ENCODE assay signal across 15 cellular contexts in genomic region chr22:47192106-47192650, GRCh38.
DNase-seq lines count a peak whose midpoint lies in the region; ATAC-seq, FAIRE-seq and TF ChIP-seq lines count a peak whose summit lies in the region.
"Had no signal": no experiment of that assay in that cellular context is flagged by ENCODE, and none has a peak within 500 bp of the region (broad histone marks: within the 10 kb centered on the region; RNA-seq: fewer than 3 reads in every experiment).

No MANE protein-coding gene starts in this region.

- H3K4me3 ChIP-seq in Peyer's patch (no peak overlapping the region), left lung (no peak overlapping the region), small intestine (ENCODE audit: low read depth in 1 of 2, low read length in 2 of 2) (no peak overlapping the region)

- peak; percentile 31 for ATAC-seq in left lung
- ATAC-seq in GM21367 (IDR thresholded peaks at IDR 0.05; ENCODE audit: unreplicated experiment), result no peak

- TF ChIP-seq CTCF in Peyer's patch (IDR thresholded peaks at IDR 0.05), result no peak
- TF ChIP-seq CTCF in left lung (IDR thresholded peaks at IDR 0.05), result no peak

- H3K9me3 ChIP-seq in Peyer's patch, result no peaks in the 10 kb centered on the region
- H3K9me3 ChIP-seq in left lung, result no peaks in the 10 kb centered on the region
- no peaks in the 10 kb centered on the region for H3K9me3 ChIP-seq in small intestine (ENCODE audit: control insufficient read depth, low read depth)

- H3K36me3 ChIP-seq in Peyer's patch (no peaks in the 10 kb centered on the region), left lung (no peaks in the 10 kb centered on the region), small intestine (ENCODE audit: control insufficient read depth in 2 of 2, insufficient read depth in 2 of 2, low read length in 2 of 2) (no peaks in the 10 kb centered on the region)
- H3K36me3 ChIP-seq: brain microvascular endothelial cell had no signal

- H3K27ac ChIP-seq in Peyer's patch (no peak overlapping the region), left lung (no peak overlapping the region), small intestine (ENCODE audit: low read depth in 1 of 2, low read length in 1 of 2) (no peak overlapping the region)
- H3K27ac ChIP-seq: brain microvascular endothelial cell had no signal

- H3K4me1 ChIP-seq in Peyer's patch, result peaks cover 0 to 7% (median 0%) of the 10 kb centered on the region in 4 donors
- no peaks in the 10 kb centered on the region for H3K4me1 ChIP-seq in left lung
- H3K4me1 ChIP-seq in small intestine (ENCODE audit: control insufficient read depth in 2 of 2, insufficient read depth in 1 of 2, low read depth in 1 of 2, low read length in 1 of 2), result no peaks in the 10 kb centered on the region

- DNase-seq in activated CD4-positive, CD25-positive, alpha-beta regulatory T cell treated with anti-CD3 and anti-CD28 coated beads, Interleukin-2, amount 50 U/mL, for 72 hours, result peak; percentile 24
- no peak for DNase-seq in activated CD4-positive, CD25-positive, alpha-beta regulatory T cell (lab: John Stamatoyannopoulos, UW)
- DNase-seq in Peyer's patch (peak in 2 of 3 donors; percentile 50 to 57), left lung (no peak), small intestine (peak; percentile 48), NCI-H2171 treated with DMSO at 0.1 percent for 48 hours (lab: John Stamatoyannopoulos, UW) (no peak), erythroblast (lab: John Stamatoyannopoulos, UW) (no peak)
- DNase-seq: brain microvascular endothelial cell; effector CD4-positive, alpha-beta T cell; KG1; mesendoderm; NCI-H1417; NCI-H226 had no signal

- WGBS in small intestine, 3 donors, result 52 to 69% (median 56%) methylated on average over 18 to 20 of the region's 20 CpGs

- intact Hi-C loops in left lung (cut with DNase I), result no loop called here

- no peak for FAIRE-seq in small intestine (lab: Jason Lieb, UNC)
- FAIRE-seq: A204.1 had no signal

- H3K27me3 ChIP-seq in Peyer's patch (no peaks in the 10 kb centered on the region), left lung (no peaks in the 10 kb centered on the region), small intestine (ENCODE audit: control insufficient read depth in 2 of 2, insufficient read depth in 2 of 2, low read length in 2 of 2) (no peaks in the 10 kb centered on the region)
- H3K27me3 ChIP-seq: brain microvascular endothelial cell had no signal

- TF ChIP-seq POLR2A in Peyer's patch (IDR thresholded peaks at IDR 0.05) (no peak), erythroblast (IDR thresholded peaks at IDR 0.05; ENCODE audit: low read length) (no peak)

Comparison
In these comparisons a context has a peak if more than half of its experiments do, and no peak if none do; other contexts are left out.
1. DNase-seq: peak in activated CD4-positive, CD25-positive, alpha-beta regulatory T cell treated with anti-CD3 and anti-CD28 coated beads, Interleukin-2, amount 50 U/mL, for 72 hours (single experiment), Peyer's patch (2 of 3) and small intestine (single experiment); none in activated CD4-positive, CD25-positive, alpha-beta regulatory T cell (0 of 4), left lung (0 of 2), NCI-H2171 treated with DMSO at 0.1 percent for 48 hours (single experiment) and erythroblast (0 of 2).